Comparison of ENCODE assay signal across 28 cellular contexts in genomic region chr7:137506031-137506430, GRCh38.
"Had no signal": no experiment of that assay in that cellular context is flagged by ENCODE, and none has a peak within 500 bp of the region (broad histone marks: within the 10 kb centered on the region; RNA-seq: fewer than 3 reads in every experiment).

No MANE protein-coding gene starts in this region.

- H3K4me3 ChIP-seq: stomach, suprapubic skin, testis, thoracic aorta, thyroid gland, tibial artery, tibial nerve, transverse colon, upper lobe of left lung, upper lobe of right lung, uterus, vagina had no signal

- H3K4me1 ChIP-seq: stomach, suprapubic skin, testis, thyroid gland, tibial artery, tibial nerve, transverse colon, upper lobe of left lung, upper lobe of right lung, uterus, vagina had no signal

- ATAC-seq: stimulated activated effector memory CD8-positive, alpha-beta T cell treated with anti-CD3 and anti-CD28 coated beads, Interleukin-12 subunit alpha, Interleukin-12 subunit beta, amount 100 ng/mL, for 72 hours; stimulated activated memory B cell treated with anti-CD40 and anti-IgM and Interleukin-4, amounts not matched to agents 10 μg/mL and 1 μg/mL and 100 μg/mL, for 72 hours; stimulated activated naive B cell treated with anti-CD40 and anti-IgM and Interleukin-4, amounts not matched to agents 10 μg/mL and 1 μg/mL and 100 μg/mL, for 72 hours; stimulated activated naive CD8-positive, alpha-beta T cell treated with anti-CD3 and anti-CD28 coated beads, Interleukin-15, amount 100 ng/mL, for 72 hours; stimulated activated naive CD8-positive, alpha-beta T cell treated with anti-CD3 and anti-CD28 coated beads, Interleukin-15, Interleukin-2, amounts not matched to agents 100 U/mL and 50 U/mL, for 24 hours; upper lobe of right lung had no signal

- H3K27ac Mint-ChIP-seq: stimulated activated effector memory CD8-positive, alpha-beta T cell treated with anti-CD3 and anti-CD28 coated beads, Interleukin-12 subunit alpha, Interleukin-12 subunit beta, amount 100 ng/mL, for 72 hours; stimulated activated memory B cell treated with anti-CD40 and anti-IgM and Interleukin-4, amounts not matched to agents 10 μg/mL and 1 μg/mL and 100 μg/mL, for 72 hours; stimulated activated naive B cell treated with anti-CD40 and anti-IgM and Interleukin-4, amounts not matched to agents 10 μg/mL and 1 μg/mL and 100 μg/mL, for 72 hours; stimulated activated naive CD8-positive, alpha-beta T cell treated with anti-CD3 and anti-CD28 coated beads, Interleukin-15, amount 100 ng/mL, for 72 hours; stimulated activated naive CD8-positive, alpha-beta T cell treated with anti-CD3 and anti-CD28 coated beads, Interleukin-15, Interleukin-2, amounts not matched to agents 100 ng/mL and 50 ng/mL, for 24 hours; type B pancreatic cell had no signal

- H3K27me3 Mint-ChIP-seq: stimulated activated memory B cell treated with anti-CD40 and anti-IgM and Interleukin-4, amounts not matched to agents 10 μg/mL and 1 μg/mL and 100 μg/mL, for 72 hours; stimulated activated naive B cell treated with anti-CD40 and anti-IgM and Interleukin-4, amounts not matched to agents 10 μg/mL and 1 μg/mL and 100 μg/mL, for 72 hours; stimulated activated naive CD8-positive, alpha-beta T cell treated with anti-CD3 and anti-CD28 coated beads, Interleukin-15, amount 100 ng/mL, for 72 hours; stimulated activated naive CD8-positive, alpha-beta T cell treated with anti-CD3 and anti-CD28 coated beads, Interleukin-15, Interleukin-2, amounts not matched to agents 100 ng/mL and 50 ng/mL, for 24 hours; type B pancreatic cell had no signal

- H3K9me3 ChIP-seq: stomach, suprapubic skin, testis, thoracic aorta, thyroid gland, tibial artery, tibial nerve, transverse colon, upper lobe of left lung, upper lobe of right lung, uterus, vagina had no signal

- H3K36me3 Mint-ChIP-seq: stimulated activated effector memory CD8-positive, alpha-beta T cell treated with anti-CD3 and anti-CD28 coated beads, Interleukin-12 subunit alpha, Interleukin-12 subunit beta, amount 100 ng/mL, for 72 hours; stimulated activated memory B cell treated with anti-CD40 and anti-IgM and Interleukin-4, amounts not matched to agents 10 μg/mL and 1 μg/mL and 100 μg/mL, for 72 hours; stimulated activated naive B cell treated with anti-CD40 and anti-IgM and Interleukin-4, amounts not matched to agents 10 μg/mL and 1 μg/mL and 100 μg/mL, for 72 hours; type B pancreatic cell had no signal

- H3K36me3 ChIP-seq: stomach, suprapubic skin, thoracic aorta, thyroid gland, tibial artery, tibial nerve, transverse colon, upper lobe of left lung, upper lobe of right lung, uterus, vagina had no signal

- H3K27ac ChIP-seq: stomach, suprapubic skin, testis, thoracic aorta, thyroid gland, tibial artery, tibial nerve, transverse colon, upper lobe of left lung, upper lobe of right lung, uterus, vagina had no signal

- H3K4me1 Mint-ChIP-seq: stimulated activated effector memory CD8-positive, alpha-beta T cell treated with anti-CD3 and anti-CD28 coated beads, Interleukin-12 subunit alpha, Interleukin-12 subunit beta, amount 100 ng/mL, for 72 hours; stimulated activated memory B cell treated with anti-CD40 and anti-IgM and Interleukin-4, amounts not matched to agents 10 μg/mL and 1 μg/mL and 100 μg/mL, for 72 hours; stimulated activated naive B cell treated with anti-CD40 and anti-IgM and Interleukin-4, amounts not matched to agents 10 μg/mL and 1 μg/mL and 100 μg/mL, for 72 hours; stimulated activated naive CD8-positive, alpha-beta T cell treated with anti-CD3 and anti-CD28 coated beads, Interleukin-15, amount 100 ng/mL, for 72 hours had no signal

- DNase-seq: stimulated activated CD4-positive, alpha-beta T cell treated with anti-CD3 and anti-CD28 coated beads, Interleukin-2, amount 100 ng/mL, for 48 hours; stimulated activated CD4-positive, alpha-beta T cell treated with anti-CD3 and anti-CD28 coated beads, Interleukin-4, amount 100 ng/mL, for 1 hour; stimulated activated CD4-positive, alpha-beta T cell treated with anti-CD3 and anti-CD28 coated beads, Interleukin-4, amount 100 ng/mL, for 24 hours; stimulated activated CD4-positive, alpha-beta T cell treated with anti-CD3 and anti-CD28 coated beads, Interleukin-4, amount 100 ng/mL, for 4 hours; stimulated activated CD8-positive, alpha-beta memory T cell treated with anti-CD3 and anti-CD28 coated beads, Interleukin-4, amount 100 ng/mL, for 48 hours; stimulated activated naive B cell treated with anti-CD40 and anti-IgM and Interleukin-4, amounts not matched to agents 10 μg/mL and 1 μg/mL and 100 μg/mL, for 72 hours; stimulated activated naive CD4-positive, alpha-beta T cell; stimulated activated naive CD4-positive, alpha-beta T cell treated with Interleukin-2 at 50 U/mL for 16 hours; stimulated activated naive CD8-positive, alpha-beta T cell treated with anti-CD3 and anti-CD28 coated beads, Interleukin-15, amount 100 ng/mL, for 72 hours; stimulated activated naive CD8-positive, alpha-beta T cell treated with anti-CD3 and anti-CD28 coated beads, Interleukin-15, Interleukin-2, amounts not matched to agents 100 U/mL and 50 U/mL, for 24 hours; stomach; substantia nigra; testis; thyroid gland; tibial artery; transverse colon; trophoblast cell; upper lobe of left lung; upper lobe of right lung; uterus had no signal

- H3K4me3 Mint-ChIP-seq: stimulated activated effector memory CD8-positive, alpha-beta T cell treated with anti-CD3 and anti-CD28 coated beads, Interleukin-12 subunit alpha, Interleukin-12 subunit beta, amount 100 ng/mL, for 72 hours; stimulated activated memory B cell treated with anti-CD40 and anti-IgM and Interleukin-4, amounts not matched to agents 10 μg/mL and 1 μg/mL and 100 μg/mL, for 72 hours; stimulated activated naive B cell treated with anti-CD40 and anti-IgM and Interleukin-4, amounts not matched to agents 10 μg/mL and 1 μg/mL and 100 μg/mL, for 72 hours; stimulated activated naive CD8-positive, alpha-beta T cell treated with anti-CD3 and anti-CD28 coated beads, Interleukin-15, amount 100 ng/mL, for 72 hours; stimulated activated naive CD8-positive, alpha-beta T cell treated with anti-CD3 and anti-CD28 coated beads, Interleukin-15, Interleukin-2, amounts not matched to agents 100 ng/mL and 50 ng/mL, for 24 hours; type B pancreatic cell had no signal

- H3K27me3 ChIP-seq: stomach, suprapubic skin, testis, thyroid gland, tibial artery, tibial nerve, transverse colon, upper lobe of left lung, upper lobe of right lung, uterus, vagina had no signal
